23 cellular contexts compared by ENCODE assay signal in genomic region chr5:4019841-4020240, GRCh38.
DNase-seq lines count a peak whose midpoint lies in the region; ATAC-seq, FAIRE-seq and TF ChIP-seq lines count a peak whose summit lies in the region.
"Had no signal": no experiment of that assay in that cellular context is flagged by ENCODE, and none has a peak within 500 bp of the region (broad histone marks: within the 10 kb centered on the region; RNA-seq: fewer than 3 reads in every experiment).

No MANE protein-coding gene starts in this region.

- no peak overlapping the region for H3K4me2 ChIP-seq in neural progenitor cell

- peaks cover 11% of the 10 kb centered on the region for H3K9me3 Mint-ChIP-seq in neural progenitor cell
- H3K9me3 Mint-ChIP-seq: H9 had no signal

- no peaks in the 10 kb centered on the region for H3K36me3 Mint-ChIP-seq in neural progenitor cell
- H3K36me3 Mint-ChIP-seq: CD14-positive monocyte had no signal

- no peaks in the 10 kb centered on the region for H3K36me3 ChIP-seq in left ventricle myocardium inferior
- H3K36me3 ChIP-seq in esophagus (ENCODE audit: control insufficient read depth in 2 of 2, insufficient read depth in 2 of 2, low read length in 1 of 2) = no peaks in the 10 kb centered on the region
- H3K36me3 ChIP-seq in neural progenitor cell = no peaks in the 10 kb centered on the region
- no peaks in the 10 kb centered on the region for H3K36me3 ChIP-seq in aorta (ENCODE audit: control insufficient read depth in 1 of 2, insufficient read depth in 2 of 2, low read length in 1 of 2)
- H3K36me3 ChIP-seq: adrenal gland, left lung, neutrophil had no signal

- H3F3A ChIP-seq in neural progenitor cell (ENCODE audit: low read depth) = no peaks in the 10 kb centered on the region

- peaks cover 9% of the 10 kb centered on the region for H3K27me3 Mint-ChIP-seq in neural progenitor cell (ENCODE audit: insufficient read depth, low read depth)

- H4K20me1 ChIP-seq in neural progenitor cell (ENCODE audit: low read depth) = no peaks in the 10 kb centered on the region

- no peak overlapping the region for H3K9ac ChIP-seq in neural progenitor cell

- H3K27me3 ChIP-seq in left ventricle myocardium inferior (ENCODE audit: low read depth) (no peaks in the 10 kb centered on the region), esophagus (ENCODE audit: control insufficient read depth in 1 of 2, insufficient read depth in 2 of 2, low read length in 2 of 2) (no peaks in the 10 kb centered on the region), neural progenitor cell (no peaks in the 10 kb centered on the region), aorta (ENCODE audit: control insufficient read depth in 1 of 2, insufficient read depth in 2 of 2, low read length in 1 of 2) (no peaks in the 10 kb centered on the region)
- H3K27me3 ChIP-seq: adrenal gland, left lung, neutrophil had no signal

- no peak for FAIRE-seq in GM19239 (lab: Jason Lieb, UNC)
- FAIRE-seq: GM12891, TTC549 had no signal

- peaks cover 36% of the 10 kb centered on the region for H3K4me1 ChIP-seq in left ventricle myocardium inferior
- H3K4me1 ChIP-seq in esophagus (ENCODE audit: control insufficient read depth in 2 of 2, insufficient read depth in 2 of 2, low read length in 1 of 2) = peaks cover 0 to 7% of the 10 kb centered on the region in 2 donors
- peaks cover 3% of the 10 kb centered on the region for H3K4me1 ChIP-seq in neural progenitor cell
- no peaks in the 10 kb centered on the region for H3K4me1 ChIP-seq in aorta (ENCODE audit: control insufficient read depth in 1 of 2, insufficient read depth in 2 of 2, low read length in 2 of 2)
- H3K4me1 ChIP-seq: adrenal gland, left lung had no signal

- H2AFZ ChIP-seq in neural progenitor cell (replicated peaks) = peak overlapping the region; percentile 26

- H3K4me3 Mint-ChIP-seq in neural progenitor cell = no peak overlapping the region
- H3K4me3 Mint-ChIP-seq: CD14-positive monocyte, H9 had no signal

- intact Hi-C loops in left ventricle myocardium inferior (cut with micrococcal nuclease) = no loop called here
- intact Hi-C loops in cardiac septum (cut with DNase I) = loop anchor here (2.0 kb wide), 1 partner anchor 25 kb away; no protein-coding TSS in a partner anchor
- intact Hi-C loops in aorta (cut with DNase I) = no loop called here

- peak; percentile 57 for ATAC-seq in aorta (ENCODE audit: low FRiP score)

- no peak overlapping the region for H3K27ac Mint-ChIP-seq in neural progenitor cell
- H3K27ac Mint-ChIP-seq: CD14-positive monocyte, progenitor cell of endocrine pancreas had no signal

- H3K79me2 ChIP-seq in neural progenitor cell (ENCODE audit: low read depth) = no peaks in the 10 kb centered on the region

- peaks cover 18% of the 10 kb centered on the region for H3K4me1 Mint-ChIP-seq in neural progenitor cell

- H3K27ac ChIP-seq in left ventricle myocardium inferior (replicated peaks) (peak overlapping the region; percentile 80), esophagus (ENCODE audit: low read depth in 2 of 2, low read length in 1 of 2) (peak overlapping the region; percentile 1 to 26), neural progenitor cell (no peak overlapping the region), aorta (ENCODE audit: low read depth in 1 of 2, low read length in 2 of 2) (peak overlapping the region in 1 of 2 donors; percentile 38)
- H3K27ac ChIP-seq: adrenal gland, left lung, neutrophil had no signal

- H3K9me3 ChIP-seq in left ventricle myocardium inferior (replicated peaks) = no peaks in the 10 kb centered on the region
- no peaks in the 10 kb centered on the region for H3K9me3 ChIP-seq in esophagus (ENCODE audit: control insufficient read depth in 2 of 2, insufficient read depth in 1 of 2, low read depth in 1 of 2, low read length in 1 of 2)
- H3K9me3 ChIP-seq in neural progenitor cell (ENCODE audit: low read depth) = no peaks in the 10 kb centered on the region
- no peaks in the 10 kb centered on the region for H3K9me3 ChIP-seq in aorta (ENCODE audit: control insufficient read depth, low read length)
- H3K9me3 ChIP-seq: adrenal gland, left lung, neutrophil had no signal

- no peak overlapping the region for H3K4me3 ChIP-seq in left ventricle myocardium inferior
- no peak overlapping the region for H3K4me3 ChIP-seq in esophagus (ENCODE audit: low read depth in 1 of 2, low read length in 2 of 2)
- no peak overlapping the region for H3K4me3 ChIP-seq in neural progenitor cell
- no peak overlapping the region for H3K4me3 ChIP-seq in aorta (ENCODE audit: low read length in 2 of 2)
- H3K4me3 ChIP-seq: adrenal gland, left lung had no signal

- whole genome bisulfite sequencing in esophagus, 2 donors = 61 to 65% methylated on average over 6 of the region's 6 CpGs
- 92 to 96% methylated on average over 6 of the region's 6 CpGs for WGBS in aorta, 2 donors

- TF ChIP-seq CTCF in left ventricle myocardium inferior (IDR thresholded peaks at IDR 0.05; ENCODE audit: borderline replicate concordance) (no peak), neural progenitor cell (IDR thresholded peaks at IDR 0.05) (no peak)

- no peak for DNase-seq in left ventricle myocardium inferior
- no peak for DNase-seq in cardiac septum (ENCODE audit: low spot score)
- no peak for DNase-seq in neural progenitor cell (ENCODE audit: low spot score)
- DNase-seq in aorta = no peak
- no peak for DNase-seq in NOMO-1 treated with DMSO at 0.1 percent for 48 hours (lab: John Stamatoyannopoulos, UW; ENCODE audit: unreplicated experiment)
- DNase-seq in stimulated activated CD4-positive, alpha-beta T cell treated with anti-CD3 and anti-CD28 coated beads, Interleukin-2, amount 100 ng/mL, for 48 hours = no peak
- no peak for DNase-seq in GM19239 (ENCODE audit: insufficient read length, low spot score)
- DNase-seq: activated CD4-positive, alpha-beta T cell treated with anti-CD3 and anti-CD28 coated beads for 1 hour; activated gamma-delta T cell; adrenal gland; cortex of kidney; H9; left lung; NCI-H1092; NCI-H2029; NCI-H69; RPMI8226 had no signal
